In genomic region chr12:50764861-50765324, GRCh38 we compare ENCODE assay signal across 8 cellular contexts. TPM values are rescaled to one million over a fixed set of nuclear protein-coding genes. Genes with fewer than 3 reads are reported as not detected.
DNase-seq lines count a peak whose midpoint lies in the region; ATAC-seq and TF ChIP-seq lines count a peak whose summit lies in the region.

No MANE protein-coding gene starts in this region.

- H3K4me3 ChIP-seq in heart right ventricle (peak overlapping the region; percentile 59 to 100 (median 98)), psoas muscle (peak overlapping the region; percentile 99)

- 1 to 2% methylated on average over 17 of the region's 17 CpGs for WGBS in heart right ventricle, 2 donors
- 0% methylated on average over 17 of the region's 17 CpGs for WGBS in psoas muscle, 3 donors

- peaks cover 4 to 55% (median 28%) of the 10 kb centered on the region in 9 donors for H3K4me1 ChIP-seq in heart right ventricle
- H3K4me1 ChIP-seq in psoas muscle = peaks cover 36% of the 10 kb centered on the region

- peak overlapping the region; percentile 77 for H3K27ac Mint-ChIP-seq in HFFc6
- peak overlapping the region; percentile 94 for H3K27ac Mint-ChIP-seq in activated naive CD8-positive, alpha-beta T cell treated with anti-CD3 and anti-CD28 coated beads, Interleukin-2, amount 10 ng/mL, durations not matched to agents 7 days and 5 days

- peaks cover 35% of the 10 kb centered on the region for H3K4me1 Mint-ChIP-seq in HFFc6 (ENCODE audit: low read depth)
- peaks cover 19% of the 10 kb centered on the region for H3K4me1 Mint-ChIP-seq in activated naive CD8-positive, alpha-beta T cell treated with anti-CD3 and anti-CD28 coated beads, Interleukin-2, amount 10 ng/mL, durations not matched to agents 7 days and 5 days

- H3K9me3 ChIP-seq in heart right ventricle (no peaks in the 10 kb centered on the region), psoas muscle (no peaks in the 10 kb centered on the region)

- ATAC-seq in activated naive CD8-positive, alpha-beta T cell treated with anti-CD3 and anti-CD28 coated beads, Interleukin-2, amount 10 ng/mL, durations not matched to agents 7 days and 5 days (ENCODE audit: low read depth) = peak; percentile 7
- ATAC-seq in heart right ventricle (peak in 5 of 8 donors; percentile 1 to 63 (median 10)), psoas muscle (peak; percentile 3 to 50 (median 6)), HG03039 (IDR thresholded peaks at IDR 0.05; ENCODE audit: unreplicated experiment) (no peak)

- DNase-seq in SIG-M5 treated with dmso at 0.1 percent for 504 hours (lab: John Stamatoyannopoulos, UW; ENCODE audit: unreplicated experiment) = peak; percentile 57
- DNase-seq in SIG-M5 (lab: John Stamatoyannopoulos, UW) = no peak
- DNase-seq in HFFc6 = peak; percentile 22
- peak; percentile 52 for DNase-seq in NCI-H526 treated with DMSO at 0.1 percent for 48 hours (lab: John Stamatoyannopoulos, UW)
- no peak for DNase-seq in activated naive CD8-positive, alpha-beta T cell treated with anti-CD3 and anti-CD28 coated beads, Interleukin-2, amount 10 ng/mL, durations not matched to agents 7 days and 5 days
- DNase-seq in heart right ventricle = peak in 1 of 2 donors; percentile 24
- no peak for DNase-seq in psoas muscle

- H3K36me3 Mint-ChIP-seq in HFFc6 (ENCODE audit: low read depth) = peaks cover 16% of the 10 kb centered on the region
- H3K36me3 Mint-ChIP-seq in activated naive CD8-positive, alpha-beta T cell treated with anti-CD3 and anti-CD28 coated beads, Interleukin-2, amount 10 ng/mL, durations not matched to agents 7 days and 5 days = peaks cover 5% of the 10 kb centered on the region

- H3K27me3 ChIP-seq in heart right ventricle (no peaks in the 10 kb centered on the region), psoas muscle (ENCODE audit: insufficient read depth in 3 of 3, low read length in 2 of 3) (no peaks in the 10 kb centered on the region)

- no peak for TF ChIP-seq CTCF in HFFc6 (IDR thresholded peaks at IDR 0.05)
- no peak for TF ChIP-seq CTCF in heart right ventricle (IDR thresholded peaks at IDR 0.05)
- TF ChIP-seq CTCF in psoas muscle (IDR thresholded peaks at IDR 0.05) = no peak

- H3K27ac ChIP-seq in heart right ventricle (peak overlapping the region; percentile 93 to 99 (median 98)), psoas muscle (peak overlapping the region; percentile 96)

- no peaks in the 10 kb centered on the region for H3K9me3 Mint-ChIP-seq in HFFc6
- no peaks in the 10 kb centered on the region for H3K9me3 Mint-ChIP-seq in activated naive CD8-positive, alpha-beta T cell treated with anti-CD3 and anti-CD28 coated beads, Interleukin-2, amount 10 ng/mL, durations not matched to agents 7 days and 5 days

- H3K36me3 ChIP-seq in heart right ventricle (peaks cover 0 to under 1% (median 0%) of the 10 kb centered on the region in 9 donors), psoas muscle (ENCODE audit: insufficient read depth in 1 of 2, low read depth in 1 of 2) (no peaks in the 10 kb centered on the region)

- intact Hi-C loops in heart right ventricle (cut with DNase I) (loop anchor here in 4 of 10 donors (2.0 to 10.0 kb wide), 5 partner anchors 57 to 222 kb away; no protein-coding TSS in a partner anchor), psoas muscle (cut with DNase I) (loop anchor here (5.0 to 10.0 kb wide), 5 partner anchors 167 to 580 kb away; partner anchors contain the start of genes CELA1 (in 1 of the 2) and DAZAP2 (in 1 of the 2))

- POLR2A ChIA-PET in activated naive CD8-positive, alpha-beta T cell treated with anti-CD3 and anti-CD28 coated beads, Interleukin-2, amount 10 ng/mL, durations not matched to agents 7 days and 5 days (lab: Charles Lee) = interaction anchor here (0.5 to 2.6 kb wide), 17 partner anchors 9 to 1265 kb away, joined by 3 to 21 read pairs (median 5); partner anchors contain the start of genes CSRNP2, DAZAP2, DIP2B and SLC11A2

- H3K27me3 Mint-ChIP-seq in HFFc6 (ENCODE audit: insufficient read depth) = no peaks in the 10 kb centered on the region
- no peaks in the 10 kb centered on the region for H3K27me3 Mint-ChIP-seq in activated naive CD8-positive, alpha-beta T cell treated with anti-CD3 and anti-CD28 coated beads, Interleukin-2, amount 10 ng/mL, durations not matched to agents 7 days and 5 days

- peak overlapping the region; percentile 90 for H3K4me3 Mint-ChIP-seq in HFFc6
- peak overlapping the region; percentile 91 for H3K4me3 Mint-ChIP-seq in activated naive CD8-positive, alpha-beta T cell treated with anti-CD3 and anti-CD28 coated beads, Interleukin-2, amount 10 ng/mL, durations not matched to agents 7 days and 5 days

RNA-seq across cellular contexts. Expression of gene ATF1, which starts 1.0 kb away (rescaled TPM):
- total RNA-seq in HFFc6 (2021; fragmentation: NEBNext Ultra II Directional; extraction: Animal tissue kit (Norgen Biotek cat#: 25700)) = 10 to 100 TPM; 33.6 to 37.7 (median 34.4) TPM
- total RNA-seq in activated naive CD8-positive, alpha-beta T cell treated with anti-CD3 and anti-CD28 coated beads, Interleukin-2, amount 10 ng/mL, durations not matched to agents 7 days and 5 days = 10 to 100 TPM; 36.4 to 39.1 TPM
- total RNA-seq in heart right ventricle (10 to 100 TPM; 19.6 to 31.9 (median 24.3) TPM), psoas muscle (10 to 100 TPM; 41.3 to 72.5 (median 49.3) TPM)
- polyA plus RNA-seq in heart right ventricle (1 to 10 TPM; 4.2 to 7.8 TPM), psoas muscle (10 to 100 TPM; 20.8 to 34.8 (median 26.4) TPM)

Comparison
In these comparisons a context has a peak if more than half of its experiments do, and no peak if none do; other contexts are left out.
1. DNase-seq: peak in SIG-M5 treated with dmso at 0.1 percent for 504 hours (single experiment), HFFc6 (single experiment) and NCI-H526 treated with DMSO at 0.1 percent for 48 hours (single experiment); none in SIG-M5 (single experiment), activated naive CD8-positive, alpha-beta T cell treated with anti-CD3 and anti-CD28 coated beads, Interleukin-2, amount 10 ng/mL, durations not matched to agents 7 days and 5 days (single experiment) and psoas muscle (0 of 2).